19 cellular contexts compared by ENCODE assay signal in genomic region chr15:22806664-22807063, GRCh38.
"Had no signal": no experiment of that assay in that cellular context is flagged by ENCODE, and none has a peak within 500 bp of the region (broad histone marks: within the 10 kb centered on the region; RNA-seq: fewer than 3 reads in every experiment).

No MANE protein-coding gene starts in this region.

- H3K4me2 ChIP-seq: hepatocyte had no signal

- H3K9me3 ChIP-seq: body of pancreas, esophagus squamous epithelium had no signal

- H3K27ac ChIP-seq: body of pancreas, esophagus squamous epithelium, hepatocyte had no signal

- H3K4me3 Mint-ChIP-seq: activated naive CD8-positive, alpha-beta T cell treated with anti-CD3 and anti-CD28 coated beads, Interleukin-2, amount 10 ng/mL, durations not matched to agents 7 days and 5 days; activated T-helper 1 cell treated with anti-CD3 and anti-CD28 coated beads, Interleukin-12 subunit alpha, Interleukin-12 subunit beta, Interleukin-2, Interleukin-4 antibody, amounts not matched to agents 30 ng/mL and 10 ng/mL and 1 ng/mL, durations not matched to agents 14 hours and 24 hours and 36 hours; T-helper 1 cell treated with Interleukin-12 subunit alpha and Interleukin-12 subunit beta and Interleukin-4 antibody, amounts not matched to agents 30 μg/mL and 1 μg/mL, for 36 hours had no signal

- H3K36me3 Mint-ChIP-seq: activated naive CD8-positive, alpha-beta T cell treated with anti-CD3 and anti-CD28 coated beads, Interleukin-2, amount 10 ng/mL, durations not matched to agents 7 days and 5 days had no signal

- H3K9me3 Mint-ChIP-seq: activated naive CD8-positive, alpha-beta T cell treated with anti-CD3 and anti-CD28 coated beads, Interleukin-2, amount 10 ng/mL, durations not matched to agents 7 days and 5 days; activated T-helper 1 cell treated with anti-CD3 and anti-CD28 coated beads, Interleukin-12 subunit alpha, Interleukin-12 subunit beta, Interleukin-2, Interleukin-4 antibody, amounts not matched to agents 30 ng/mL and 10 ng/mL and 1 ng/mL, durations not matched to agents 14 hours and 24 hours and 36 hours; T-helper 1 cell treated with Interleukin-12 subunit alpha and Interleukin-12 subunit beta and Interleukin-4 antibody, amounts not matched to agents 30 μg/mL and 1 μg/mL, for 36 hours had no signal

- H2AFZ ChIP-seq: hepatocyte had no signal

- H3K4me1 ChIP-seq: esophagus squamous epithelium had no signal

- H3K4me3 ChIP-seq: body of pancreas, esophagus squamous epithelium, hepatocyte, lung had no signal

- H3K27ac Mint-ChIP-seq: activated naive CD8-positive, alpha-beta T cell treated with anti-CD3 and anti-CD28 coated beads, Interleukin-2, amount 10 ng/mL, durations not matched to agents 7 days and 5 days; progenitor cell of endocrine pancreas; T-helper 1 cell treated with Interleukin-12 subunit alpha and Interleukin-12 subunit beta and Interleukin-4 antibody, amounts not matched to agents 30 μg/mL and 1 μg/mL, for 36 hours had no signal

- H3K27me3 Mint-ChIP-seq: activated naive CD8-positive, alpha-beta T cell treated with anti-CD3 and anti-CD28 coated beads, Interleukin-2, amount 10 ng/mL, durations not matched to agents 7 days and 5 days; progenitor cell of endocrine pancreas had no signal

- DNase-seq: activated CD4-positive, alpha-beta T cell treated with anti-CD3 and anti-CD28 coated beads for 1 hour; activated CD8-positive, alpha-beta memory T cell treated with anti-CD3 and anti-CD28 coated beads for 24 hours; activated naive CD4-positive, alpha-beta T cell; activated naive CD8-positive, alpha-beta T cell treated with anti-CD3 and anti-CD28 coated beads, Interleukin-2, amount 10 ng/mL, durations not matched to agents 7 days and 5 days; central memory CD4-positive, alpha-beta T cell; effector CD8-positive, alpha-beta T cell; esophagus squamous epithelium; left cardiac atrium; occipital lobe; stimulated activated CD4-positive, alpha-beta T cell treated with anti-CD3 and anti-CD28 coated beads, Interleukin-12 subunit alpha, Interleukin-12 subunit beta, amount 100 ng/mL, for 4 hours; stimulated activated CD4-positive, alpha-beta T cell treated with anti-CD3 and anti-CD28 coated beads, Interleukin-1b, Interleukin-23, amount 100 ng/mL, for 48 hours; stimulated activated naive CD8-positive, alpha-beta T cell treated with anti-CD3 and anti-CD28 coated beads, Interleukin-15, Interleukin-2, amounts not matched to agents 100 U/mL and 50 U/mL, for 24 hours; trophoblast cell had no signal

- H3K27me3 ChIP-seq: body of pancreas, esophagus squamous epithelium, hepatocyte had no signal

- ATAC-seq: body of pancreas; stimulated activated naive CD8-positive, alpha-beta T cell treated with anti-CD3 and anti-CD28 coated beads, Interleukin-15, Interleukin-2, amounts not matched to agents 100 U/mL and 50 U/mL, for 24 hours had no signal
